In the genomic region with DNA sequence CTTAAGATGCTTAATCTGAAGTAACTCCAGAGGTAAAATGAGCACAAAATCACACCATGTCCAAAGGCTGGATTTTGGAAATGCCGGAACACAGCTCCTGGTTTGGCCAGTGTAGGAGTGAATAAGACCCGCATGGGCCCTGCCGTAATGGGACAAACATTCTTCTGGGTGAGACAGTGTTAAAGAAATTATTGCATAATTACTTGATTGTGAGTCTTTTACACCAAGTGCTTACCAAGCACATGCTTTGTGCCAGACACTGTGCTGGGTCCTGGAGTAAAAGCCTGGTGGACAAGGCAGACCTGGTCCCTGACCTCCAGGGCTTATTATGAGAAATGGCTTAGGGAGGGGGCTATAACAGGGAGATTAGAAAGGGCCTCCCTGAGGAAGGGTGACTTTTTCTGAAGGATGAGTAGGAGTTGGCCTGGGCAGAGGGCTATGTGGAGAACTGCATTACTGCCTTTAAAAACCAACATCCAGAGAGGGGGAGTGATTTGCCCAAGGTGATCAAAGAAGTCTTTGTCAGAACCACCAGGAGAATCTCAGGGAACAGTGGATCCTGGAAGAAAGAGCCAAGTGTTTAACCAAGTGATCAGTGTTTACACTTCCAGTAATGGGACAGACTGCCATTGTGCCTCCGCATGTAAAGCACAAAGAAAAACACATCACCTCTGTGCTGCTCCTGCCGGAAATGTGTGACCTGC, we compare ENCODE assay signal across 22 cellular contexts. TPM values are rescaled to one million over a fixed set of nuclear protein-coding genes. Genes with fewer than 3 reads are reported as not detected.
A peak's percentile ranks its signal among the peaks of the same experiment; 100 is the strongest.
DNase-seq lines count a peak whose midpoint lies in the region; ATAC-seq, FAIRE-seq and TF ChIP-seq lines count a peak whose summit lies in the region.
"Had no signal": no experiment of that assay in that cellular context is flagged by ENCODE, and none has a peak within 500 bp of the region (broad histone marks: within the 10 kb centered on the region; RNA-seq: fewer than 3 reads in every experiment).

No MANE protein-coding gene starts in this region.

- H3K36me3 Mint-ChIP-seq in activated T-helper 17 cell treated with anti-CD3 and anti-CD28 coated beads, Interleukin-2, amount 50 U/mL, for 72 hours (ENCODE audit: low read depth) = no peaks in the 10 kb centered on the region
- no peaks in the 10 kb centered on the region for H3K36me3 Mint-ChIP-seq in nephron (ENCODE audit: low read depth)
- no peaks in the 10 kb centered on the region for H3K36me3 Mint-ChIP-seq in T-cell
- H3K36me3 Mint-ChIP-seq: activated CD4-positive, alpha-beta memory T cell treated with anti-CD3 and anti-CD28 coated beads for 36 hours; activated naive CD4-positive, alpha-beta T cell treated with anti-CD3 and anti-CD28 coated beads, Interleukin-2, amount 50 U/mL, for 24 hours; stimulated activated naive B cell treated with anti-CD40 and anti-IgM and Interleukin-4, amounts not matched to agents 10 μg/mL and 1 μg/mL and 100 μg/mL, for 72 hours had no signal

- H3K4me1 Mint-ChIP-seq in activated T-helper 17 cell treated with anti-CD3 and anti-CD28 coated beads, Interleukin-2, amount 50 U/mL, for 72 hours = no peaks in the 10 kb centered on the region
- H3K4me1 Mint-ChIP-seq in nephron = peaks cover 13% of the 10 kb centered on the region
- no peaks in the 10 kb centered on the region for H3K4me1 Mint-ChIP-seq in T-cell
- H3K4me1 Mint-ChIP-seq: activated naive CD4-positive, alpha-beta T cell treated with anti-CD3 and anti-CD28 coated beads, Interleukin-2, amount 50 U/mL, for 24 hours; stimulated activated naive B cell treated with anti-CD40 and anti-IgM and Interleukin-4, amounts not matched to agents 10 μg/mL and 1 μg/mL and 100 μg/mL, for 72 hours had no signal

- CTCF ChIA-PET in A549 (lab: Yijun Ruan, JAX) (interaction anchor here (0.9 kb wide), 1 partner anchor 21 kb away, joined by 3 read pairs; no protein-coding TSS in a partner anchor), T-cell (lab: Charles Lee) (interaction anchor here in 1 of 2 donors (0.5 kb wide), 1 partner anchor 1822 kb away, joined by 5 read pairs; no protein-coding TSS in a partner anchor), HEK293T (lab: Yijun Ruan, JAX) (no interaction called here)

- peak overlapping the region; percentile 24 for H3K27ac Mint-ChIP-seq in activated T-helper 17 cell treated with anti-CD3 and anti-CD28 coated beads, Interleukin-2, amount 50 U/mL, for 72 hours
- H3K27ac Mint-ChIP-seq in nephron (peak overlapping the region in 2 of 3 experiments; percentile 7 to 25), T-cell (no peak overlapping the region)
- H3K27ac Mint-ChIP-seq: activated CD4-positive, alpha-beta memory T cell treated with anti-CD3 and anti-CD28 coated beads for 36 hours; activated naive CD4-positive, alpha-beta T cell treated with anti-CD3 and anti-CD28 coated beads, Interleukin-2, amount 50 U/mL, for 24 hours; dendritic cell treated with granulocyte-macrophage colony-stimulating factor and Interleukin-4, amounts not matched to agents 40 ng/mL and 50 ng/mL, for 4 days; stimulated activated naive B cell treated with anti-CD40 and anti-IgM and Interleukin-4, amounts not matched to agents 10 μg/mL and 1 μg/mL and 100 μg/mL, for 72 hours had no signal

- 90% methylated on average over 5 of the region's 5 CpGs for WGBS in A549 (ENCODE audit: missing lambda C conversion rate)

- H3K27ac ChIP-seq in A549 (peak overlapping the region; percentile 85 to 91), caudate nucleus (ENCODE audit: low read depth, low read length) (no peak overlapping the region)

- H3K4me1 ChIP-seq in A549 = peaks cover 71% of the 10 kb centered on the region

- no peak for FAIRE-seq in A549 (lab: Jason Lieb, UNC)
- FAIRE-seq: endothelial cell of umbilical vein, H1, RCC 7860 had no signal

- no peak for TF ChIP-seq RAD21 in A549 (conservative IDR thresholded peaks at IDR 0.05 in 1 of 2, IDR thresholded peaks at IDR 0.05 in 1 of 2)

- no peaks in the 10 kb centered on the region for H3K9me3 ChIP-seq in A549
- H3K9me3 ChIP-seq: tibial artery had no signal

- ATAC-seq in A549 = no peak
- no peak for ATAC-seq in activated T-helper 17 cell treated with anti-CD3 and anti-CD28 coated beads, Interleukin-2, amount 50 U/mL, for 72 hours (replicated peaks)
- ATAC-seq in T-cell (replicated peaks in 1 of 4) = no peak
- ATAC-seq: foreskin keratinocyte; stimulated activated naive B cell treated with anti-CD40 and anti-IgM and Interleukin-4, amounts not matched to agents 10 μg/mL and 1 μg/mL and 100 μg/mL, for 72 hours had no signal

- POLR2A ChIA-PET in A549 (lab: Yijun Ruan, JAX) (no interaction called here), T-cell (lab: Charles Lee) (no interaction called here), HEK293T (lab: Yijun Ruan, JAX) (no interaction called here)

- no peaks in the 10 kb centered on the region for H3K9me3 Mint-ChIP-seq in activated T-helper 17 cell treated with anti-CD3 and anti-CD28 coated beads, Interleukin-2, amount 50 U/mL, for 72 hours
- H3K9me3 Mint-ChIP-seq in nephron (no peaks in the 10 kb centered on the region), T-cell (no peaks in the 10 kb centered on the region)
- H3K9me3 Mint-ChIP-seq: activated CD4-positive, alpha-beta memory T cell treated with anti-CD3 and anti-CD28 coated beads for 36 hours; activated naive CD4-positive, alpha-beta T cell treated with anti-CD3 and anti-CD28 coated beads, Interleukin-2, amount 50 U/mL, for 24 hours; dendritic cell treated with granulocyte-macrophage colony-stimulating factor and Interleukin-4, amounts not matched to agents 40 ng/mL and 50 ng/mL, for 4 days; stimulated activated naive B cell treated with anti-CD40 and anti-IgM and Interleukin-4, amounts not matched to agents 10 μg/mL and 1 μg/mL and 100 μg/mL, for 72 hours had no signal

- no peak for TF ChIP-seq EP300 in A549 (IDR thresholded peaks at IDR 0.05)

- DNase-seq in A549 (ENCODE audit: low read depth in 1 of 2, low spot score in 1 of 2) (no peak), MV-4-11 (lab: John Stamatoyannopoulos, UW) (peak; percentile 13), caudate nucleus (lab: John Stamatoyannopoulos, UW) (no peak), T-cell (no peak), HEK293T (ENCODE audit: extremely low spot score) (no peak)
- DNase-seq in activated effector memory CD4-positive, alpha-beta T cell treated with anti-CD3 and anti-CD28 coated beads, Interleukin-2, amount 50 U/mL, for 16 hours = no peak
- DNase-seq: activated CD4-positive, alpha-beta memory T cell treated with anti-CD3 and anti-CD28 coated beads for 36 hours; activated T-cell treated with anti-CD3 and anti-CD28 coated beads, Interleukin-2, amount 50 U/mL, for 1 hour; foreskin keratinocyte; midbrain; NCI-H1048; NCI-H526; right cardiac atrium; stimulated activated naive B cell treated with anti-CD40 and anti-IgM and Interleukin-4, amounts not matched to agents 10 μg/mL and 1 μg/mL and 100 μg/mL, for 72 hours; tibial artery had no signal

- no peak for TF ChIP-seq POLR2A in A549 (IDR thresholded peaks at IDR 0.05; ENCODE audit: low read length)

- TF ChIP-seq CTCF in A549 (IDR thresholded peaks at IDR 0.05) (no peak), nephron (IDR thresholded peaks at IDR 0.05; ENCODE audit: unreplicated experiment in 3 of 3) (no peak)

- H3K4me2 ChIP-seq in A549 = 0 out of 3 replicates have a peak overlapping the region, but pooled peaks have one; percentile 4

- no peak overlapping the region for H3K4me3 Mint-ChIP-seq in activated T-helper 17 cell treated with anti-CD3 and anti-CD28 coated beads, Interleukin-2, amount 50 U/mL, for 72 hours
- H3K4me3 Mint-ChIP-seq in nephron (no peak overlapping the region), T-cell (no peak overlapping the region)
- H3K4me3 Mint-ChIP-seq: activated CD4-positive, alpha-beta memory T cell treated with anti-CD3 and anti-CD28 coated beads for 36 hours; activated naive CD4-positive, alpha-beta T cell treated with anti-CD3 and anti-CD28 coated beads, Interleukin-2, amount 50 U/mL, for 24 hours; dendritic cell treated with granulocyte-macrophage colony-stimulating factor and Interleukin-4, amounts not matched to agents 40 ng/mL and 50 ng/mL, for 4 days; stimulated activated naive B cell treated with anti-CD40 and anti-IgM and Interleukin-4, amounts not matched to agents 10 μg/mL and 1 μg/mL and 100 μg/mL, for 72 hours had no signal

- H3K4me3 ChIP-seq in A549 = no peak overlapping the region
- H3K4me3 ChIP-seq: tibial artery had no signal

- peaks cover 13% of the 10 kb centered on the region for H3K27me3 Mint-ChIP-seq in activated T-helper 17 cell treated with anti-CD3 and anti-CD28 coated beads, Interleukin-2, amount 50 U/mL, for 72 hours
- H3K27me3 Mint-ChIP-seq in nephron (ENCODE audit: low read depth) (peaks cover 4% of the 10 kb centered on the region), T-cell (peaks cover 1 to 4% of the 10 kb centered on the region in 2 donors)
- H3K27me3 Mint-ChIP-seq: activated naive CD4-positive, alpha-beta T cell treated with anti-CD3 and anti-CD28 coated beads, Interleukin-2, amount 50 U/mL, for 24 hours; dendritic cell treated with granulocyte-macrophage colony-stimulating factor and Interleukin-4, amounts not matched to agents 40 ng/mL and 50 ng/mL, for 4 days had no signal

RNA-seq across cellular contexts. Expression of a gene that starts 3.5 kb away (rescaled TPM):
- 0.30 and 0.35 TPM in 2 replicates for polyA plus RNA-seq in A549 (2011; rRNA removed)
- 0.15 and 0.23 TPM in 2 replicates for polyA plus RNA-seq in A549 (2012; cell fraction: cytosol; rRNA removed)
- polyA plus RNA-seq in A549 (2012; cell fraction: nucleus; rRNA removed) = 0.47 and 0.60 TPM in 2 replicates
- polyA plus RNA-seq in A549 (2017; fragmentation: RNase III; extraction: RNeasy Plus Mini Kit Qiagen cat#74134 plus additional on column Dnase treatment) = 0.20 to 0.30 TPM (median 0.28 TPM) in 3 replicates
- 0.39 and 0.41 TPM in 2 replicates for polyA minus RNA-seq in A549 (2011; rRNA and poly(A)+ RNA removed)
- total RNA-seq in activated T-helper 17 cell treated with anti-CD3 and anti-CD28 coated beads, Interleukin-2, amount 50 U/mL, for 72 hours = not detected
- not detected for total RNA-seq in T-cell
- total RNA-seq: activated CD4-positive, alpha-beta memory T cell treated with anti-CD3 and anti-CD28 coated beads for 36 hours; endothelial cell of umbilical vein; foreskin keratinocyte; H1 had no signal
- polyA plus RNA-seq: endothelial cell of umbilical vein, H1 had no signal

RNA-seq across cellular contexts. Expression of a gene that starts 19.5 kb away (rescaled TPM):
- 23.2 and 31.9 TPM in 2 replicates for polyA plus RNA-seq in A549 (2011; rRNA removed)
- 5.2 and 6.7 TPM in 2 replicates for polyA plus RNA-seq in A549 (2012; cell fraction: cytosol; rRNA removed)
- 6.1 and 12.5 TPM in 2 replicates for polyA plus RNA-seq in A549 (2012; cell fraction: nucleus; rRNA removed)
- 28.4 to 33.5 TPM (median 32.2 TPM) in 3 replicates for polyA plus RNA-seq in A549 (2017; fragmentation: RNase III; extraction: RNeasy Plus Mini Kit Qiagen cat#74134 plus additional on column Dnase treatment)
- polyA minus RNA-seq in A549 (2011; rRNA and poly(A)+ RNA removed) = 49.3 and 53.2 TPM in 2 replicates
- total RNA-seq in activated T-helper 17 cell treated with anti-CD3 and anti-CD28 coated beads, Interleukin-2, amount 50 U/mL, for 72 hours = 1 to 10 TPM; 6.9 to 8.9 TPM
- total RNA-seq in T-cell = 10 to 100 TPM in 3 of 5 donors, 1 to 10 TPM in 2; 5.2 to 11.0 (median 10.0) TPM

RNA-seq across cellular contexts. Expression of a gene that starts 59.4 kb away (rescaled TPM):
- 7.3 and 8.4 TPM in 2 replicates for polyA plus RNA-seq in A549 (2011; rRNA removed)
- polyA plus RNA-seq in A549 (2012; cell fraction: cytosol; rRNA removed) = 3.7 and 4.2 TPM in 2 replicates
- 2.9 and 4.2 TPM in 2 replicates for polyA plus RNA-seq in A549 (2012; cell fraction: nucleus; rRNA removed)
- polyA plus RNA-seq in A549 (2017; fragmentation: RNase III; extraction: RNeasy Plus Mini Kit Qiagen cat#74134 plus additional on column Dnase treatment) = 4.2 to 4.4 TPM (median 4.3 TPM) in 3 replicates
- polyA minus RNA-seq in A549 (2011; rRNA and poly(A)+ RNA removed) = 12.1 and 17.4 TPM in 2 replicates
- total RNA-seq in activated T-helper 17 cell treated with anti-CD3 and anti-CD28 coated beads, Interleukin-2, amount 50 U/mL, for 72 hours = 1 to 10 TPM; 2.4 to 3.3 TPM
- 1 to 10 TPM; 1.7 to 4.5 (median 4.0) TPM for total RNA-seq in T-cell

RNA-seq across cellular contexts. Expression of a gene that starts 59.4 kb away (rescaled TPM):
- 34.1 and 37.2 TPM in 2 replicates for polyA plus RNA-seq in A549 (2011; rRNA removed)
- 21.0 and 25.8 TPM in 2 replicates for polyA plus RNA-seq in A549 (2012; cell fraction: cytosol; rRNA removed)
- 58.1 and 65.6 TPM in 2 replicates for polyA plus RNA-seq in A549 (2012; cell fraction: nucleus; rRNA removed)
- 19.6 to 20.5 TPM (median 19.9 TPM) in 3 replicates for polyA plus RNA-seq in A549 (2017; fragmentation: RNase III; extraction: RNeasy Plus Mini Kit Qiagen cat#74134 plus additional on column Dnase treatment)
- polyA minus RNA-seq in A549 (2011; rRNA and poly(A)+ RNA removed) = 54.1 and 55.3 TPM in 2 replicates
- total RNA-seq in activated T-helper 17 cell treated with anti-CD3 and anti-CD28 coated beads, Interleukin-2, amount 50 U/mL, for 72 hours = 10 to 100 TPM; 28.2 to 42.6 TPM
- total RNA-seq in T-cell = 10 to 100 TPM; 28.9 to 35.2 (median 30.9) TPM

Comparison
In these comparisons a context has a peak if more than half of its experiments do, and no peak if none do; other contexts are left out.
1. H3K27ac Mint-ChIP-seq: peak in activated T-helper 17 cell treated with anti-CD3 and anti-CD28 coated beads, Interleukin-2, amount 50 U/mL, for 72 hours (single experiment) and nephron (2 of 3); none in T-cell (0 of 2).